In the genomic region with DNA sequence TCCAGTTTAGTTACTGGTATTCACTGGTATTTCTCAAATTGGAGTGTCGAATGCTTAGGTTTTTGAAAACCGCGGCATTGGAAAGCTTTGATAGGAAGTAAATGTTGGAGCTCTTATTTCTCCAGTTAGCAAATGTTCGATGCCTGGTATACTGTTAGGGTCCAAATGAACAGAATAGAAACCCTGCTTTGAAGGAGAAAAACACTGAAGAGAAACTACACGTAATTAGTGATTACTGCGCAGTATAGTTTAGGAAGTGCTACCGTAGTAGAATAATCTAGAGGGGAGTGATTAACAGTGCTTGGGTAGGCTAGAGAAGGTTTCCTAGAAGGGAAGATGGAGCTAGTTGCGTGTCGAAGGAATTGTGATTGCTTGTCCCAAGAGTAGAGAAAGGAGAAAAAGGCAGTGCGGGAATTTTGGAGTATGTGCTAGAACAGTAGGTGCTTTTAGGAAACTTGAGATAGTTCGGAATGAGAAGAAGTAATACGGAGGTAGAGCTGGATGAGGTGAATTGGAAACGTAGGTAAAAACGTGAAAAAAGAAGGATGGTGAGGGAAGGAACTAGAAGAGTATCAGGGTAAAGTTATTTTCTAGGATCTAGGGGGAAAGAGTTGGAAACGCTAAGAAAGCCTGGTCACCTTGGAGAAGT, we compare ENCODE assay signal across 9 cellular contexts. TPM values are rescaled to one million over a fixed set of nuclear protein-coding genes. Genes with fewer than 3 reads are reported as not detected.
A peak's percentile ranks its signal among the peaks of the same experiment; 100 is the strongest.
DNase-seq lines count a peak whose midpoint lies in the region; ATAC-seq, FAIRE-seq and TF ChIP-seq lines count a peak whose summit lies in the region.
"Had no signal": no experiment of that assay in that cellular context is flagged by ENCODE, and none has a peak within 500 bp of the region (broad histone marks: within the 10 kb centered on the region; RNA-seq: fewer than 3 reads in every experiment).

No MANE protein-coding gene starts in this region.

- peak overlapping the region; percentile 96 for H3K4me2 ChIP-seq in fibroblast of lung (ENCODE audit: extremely low read depth, insufficient read depth, low read length)

- no peak for ATAC-seq in HG02885 (IDR thresholded peaks at IDR 0.05; ENCODE audit: poor library complexity, unreplicated experiment)
- no peak for ATAC-seq in GM19463 (IDR thresholded peaks at IDR 0.05; ENCODE audit: unreplicated experiment)

- H3K27me3 ChIP-seq in fibroblast of lung (ENCODE audit: control insufficient read depth, insufficient read depth, low read length), result no peaks in the 10 kb centered on the region

- peaks cover 48% of the 10 kb centered on the region for H3K79me2 ChIP-seq in fibroblast of lung (ENCODE audit: control insufficient read depth, insufficient read depth, low read length)

- H3K27ac ChIP-seq in fibroblast of lung (ENCODE audit: insufficient read depth, low read length), result peak overlapping the region; percentile 100

- no peaks in the 10 kb centered on the region for H3K36me3 ChIP-seq in fibroblast of lung (ENCODE audit: control insufficient read depth, insufficient read depth, low read length)

- H3K9ac ChIP-seq in fibroblast of lung (ENCODE audit: insufficient read depth, low read length), result peak overlapping the region; percentile 99

- peak overlapping the region; percentile 83 for H2AFZ ChIP-seq in fibroblast of lung (ENCODE audit: low read length)

- TF ChIP-seq CTCF in GM12875 (IDR thresholded peaks at IDR 0.05; ENCODE audit: borderline replicate concordance, insufficient read depth, low read depth, low read length) (no peak), fibroblast of lung (conservative IDR thresholded peaks at IDR 0.05 in 1 of 2, IDR thresholded peaks at IDR 0.05 in 1 of 2; ENCODE audit: low read depth in 1 of 2, low read length in 2 of 2) (no peak), retinal pigment epithelial cell (conservative IDR thresholded peaks at IDR 0.05; ENCODE audit: low read depth, low read length) (no peak)

- no peaks in the 10 kb centered on the region for H3K9me3 ChIP-seq in fibroblast of lung (ENCODE audit: control insufficient read depth, insufficient read depth, low read depth, low read length)

- H4K20me1 ChIP-seq in fibroblast of lung (ENCODE audit: control insufficient read depth, extremely low read depth, insufficient read depth, low read length), result no peaks in the 10 kb centered on the region

- H3K4me1 ChIP-seq in fibroblast of lung (ENCODE audit: control insufficient read depth, extremely low read depth, insufficient read depth, low read length), result peaks cover 2% of the 10 kb centered on the region

- H3K4me3 ChIP-seq in GM12875 (ENCODE audit: low read depth, low read length) (peak overlapping the region; percentile 78), fibroblast of lung (replicated peaks in 1 of 4; ENCODE audit: control extremely low read depth in 1 of 4, insufficient read depth in 1 of 4, low read depth in 3 of 4, low read length in 4 of 4) (peak overlapping the region; percentile 90 to 95 (median 92)), retinal pigment epithelial cell (ENCODE audit: low read length) (peak overlapping the region; percentile 95)

- FAIRE-seq in urothelium cell line (lab: Jason Lieb, UNC), result no peak
- FAIRE-seq: islet of Langerhans had no signal

- DNase-seq in RKO (ENCODE audit: low spot score) (peak; percentile 40), fibroblast of lung (ENCODE audit: low read depth in 2 of 2) (no peak), retinal pigment epithelial cell (ENCODE audit: low read depth) (no peak), urothelium cell line (ENCODE audit: low spot score) (no peak)
- no peak for DNase-seq in activated CD4-positive, alpha-beta T cell treated with anti-CD3 and anti-CD28 coated beads, Interleukin-2, amount 50 U/mL, for 1 hour

RNA-seq across cellular contexts. Expression of a gene that starts 1.2 kb away (rescaled TPM):
- 55.8 and 59.1 TPM in 2 replicates for total RNA-seq in fibroblast of lung
- polyA plus RNA-seq in fibroblast of lung, result 30.6 and 37.0 TPM in 2 replicates
- polyA plus RNA-seq in fibroblast of lung (2012), result 17.1 and 23.1 TPM in 2 replicates
- polyA minus RNA-seq in fibroblast of lung (ENCODE audit: low replicate concordance), result 1.3 and 4.2 TPM in 2 replicates

RNA-seq across cellular contexts. Expression of a gene that starts 1.9 kb away (rescaled TPM):
- total RNA-seq in fibroblast of lung, result 16.7 and 18.2 TPM in 2 replicates
- polyA plus RNA-seq in fibroblast of lung, result 14.9 and 18.4 TPM in 2 replicates
- 6.9 and 7.3 TPM in 2 replicates for polyA plus RNA-seq in fibroblast of lung (2012)
- 0.70 and 6.2 TPM in 2 replicates for polyA minus RNA-seq in fibroblast of lung (ENCODE audit: low replicate concordance)
